ENCODE assay signal across 15 cellular contexts in genomic region chr6:37039958-37040357, GRCh38. TPM values are rescaled to one million over a fixed set of nuclear protein-coding genes. Genes with fewer than 3 reads are reported as not detected.
"Had no signal": no experiment of that assay in that cellular context is flagged by ENCODE, and none has a peak within 500 bp of the region (broad histone marks: within the 10 kb centered on the region; RNA-seq: fewer than 3 reads in every experiment).

No MANE protein-coding gene starts in this region.

- FAIRE-seq: astrocyte, TTC549 had no signal

- H3K4me3 Mint-ChIP-seq: activated CD4-positive, alpha-beta T cell treated with anti-CD3 and anti-CD28 coated beads, Interleukin-2, amount 10 ng/mL, durations not matched to agents 7 days and 5 days; activated T-cell treated with anti-CD3 and anti-CD28 coated beads, Interleukin-2, amount 50 U/mL, for 4 hours; nephron; stimulated activated naive CD8-positive, alpha-beta T cell treated with anti-CD3 and anti-CD28 coated beads, Interleukin-15, Interleukin-2, amounts not matched to agents 100 ng/mL and 50 ng/mL, for 24 hours; T-helper 1 cell treated with Interleukin-12 subunit alpha and Interleukin-12 subunit beta and Interleukin-4 antibody, amounts not matched to agents 30 μg/mL and 1 μg/mL, for 36 hours had no signal

- H3K36me3 ChIP-seq: esophagus squamous epithelium, upper lobe of left lung had no signal

- H3K27ac ChIP-seq: esophagus squamous epithelium, upper lobe of left lung had no signal

- ATAC-seq: activated T-cell treated with anti-CD3 and anti-CD28 coated beads, Interleukin-2, amount 50 U/mL, for 4 hours had no signal

- H3K4me3 ChIP-seq: esophagus squamous epithelium, lung, upper lobe of left lung had no signal

- H3K9me3 Mint-ChIP-seq: activated CD4-positive, alpha-beta T cell treated with anti-CD3 and anti-CD28 coated beads, Interleukin-2, amount 10 ng/mL, durations not matched to agents 7 days and 5 days; activated T-cell treated with anti-CD3 and anti-CD28 coated beads, Interleukin-2, amount 50 U/mL, for 4 hours; stimulated activated naive CD8-positive, alpha-beta T cell treated with anti-CD3 and anti-CD28 coated beads, Interleukin-15, Interleukin-2, amounts not matched to agents 100 ng/mL and 50 ng/mL, for 24 hours had no signal

- H3K27me3 Mint-ChIP-seq: activated CD4-positive, alpha-beta T cell treated with anti-CD3 and anti-CD28 coated beads, Interleukin-2, amount 10 ng/mL, durations not matched to agents 7 days and 5 days; stimulated activated naive CD8-positive, alpha-beta T cell treated with anti-CD3 and anti-CD28 coated beads, Interleukin-15, Interleukin-2, amounts not matched to agents 100 ng/mL and 50 ng/mL, for 24 hours had no signal

- DNase-seq: activated CD4-positive, alpha-beta T cell treated with anti-CD3 and anti-CD28 coated beads, Interleukin-2, amount 10 ng/mL, durations not matched to agents 7 days and 5 days; activated CD4-positive, CD25-positive, alpha-beta regulatory T cell; activated T-cell treated with anti-CD3 and anti-CD28 coated beads, Interleukin-2, amount 50 U/mL, for 4 hours; esophagus squamous epithelium; foreskin fibroblast; left colon; stimulated activated CD4-positive, alpha-beta T cell treated with anti-CD3 and anti-CD28 coated beads, Interleukin-12 subunit alpha, Interleukin-12 subunit beta, amount 100 ng/mL, for 4 hours; upper lobe of left lung had no signal

- H3K27me3 ChIP-seq: esophagus squamous epithelium, upper lobe of left lung had no signal

- H3K9me3 ChIP-seq: esophagus squamous epithelium, upper lobe of left lung had no signal

- H3K27ac Mint-ChIP-seq: activated CD4-positive, alpha-beta T cell treated with anti-CD3 and anti-CD28 coated beads, Interleukin-2, amount 10 ng/mL, durations not matched to agents 7 days and 5 days; nephron; stimulated activated naive CD8-positive, alpha-beta T cell treated with anti-CD3 and anti-CD28 coated beads, Interleukin-15, Interleukin-2, amounts not matched to agents 100 ng/mL and 50 ng/mL, for 24 hours; T-helper 1 cell treated with Interleukin-12 subunit alpha and Interleukin-12 subunit beta and Interleukin-4 antibody, amounts not matched to agents 30 μg/mL and 1 μg/mL, for 36 hours had no signal

RNA-seq across cellular contexts. Expression of gene FGD2, which starts 34.5 kb away (rescaled TPM):
- total RNA-seq: astrocyte, pulmonary artery endothelial cell had no signal
